ENCODE assay signal across 18 cellular contexts in genomic region chr10:131115321-131115720, GRCh38.
DNase-seq lines count a peak whose midpoint lies in the region; ATAC-seq lines count a peak whose summit lies in the region.
"Had no signal": no experiment of that assay in that cellular context is flagged by ENCODE, and none has a peak within 500 bp of the region (broad histone marks: within the 10 kb centered on the region; RNA-seq: fewer than 3 reads in every experiment).

No MANE protein-coding gene starts in this region.

- no peak overlapping the region for H3K4ac ChIP-seq in neuronal stem cell (ENCODE audit: low read length)

- no peak overlapping the region for H2AK5ac ChIP-seq in neuronal stem cell (ENCODE audit: low read depth, low read length)

- H3K27me3 ChIP-seq in neuronal stem cell (ENCODE audit: control insufficient read depth in 3 of 3, insufficient read depth in 3 of 3, low read depth in 1 of 3, low read length in 3 of 3): no peaks in the 10 kb centered on the region
- H3K27me3 ChIP-seq: BE2C had no signal

- H3K9ac ChIP-seq in neuronal stem cell (ENCODE audit: low read depth, low read length, poor library complexity): no peak overlapping the region

- H3K4me1 ChIP-seq in neuronal stem cell (ENCODE audit: control insufficient read depth in 2 of 2, insufficient read depth in 1 of 2, low read depth in 1 of 2, low read length in 2 of 2): no peaks in the 10 kb centered on the region
- H3K4me1 ChIP-seq: BE2C, HAP-1 had no signal

- peak overlapping the region; percentile 39 for H2BK120ac ChIP-seq in neuronal stem cell (ENCODE audit: low read depth, low read length)

- H3K9me3 ChIP-seq in neuronal stem cell (replicated peaks in 1 of 2; ENCODE audit: control insufficient read depth in 2 of 2, insufficient read depth in 1 of 2, low read depth in 1 of 2, low read length in 2 of 2): no peaks in the 10 kb centered on the region
- H3K9me3 ChIP-seq: BE2C, HAP-1 had no signal

- WGBS in neuronal stem cell (ENCODE audit: extremely low coverage in 2 of 2, insufficient read length in 2 of 2, insufficient replicate concordance in 1 of 2), 2 donors: no CpG with 5 or more reads among the region's 14 CpGs

- no peak overlapping the region for H3K14ac ChIP-seq in neuronal stem cell (ENCODE audit: low read length)

- ATAC-seq in GM19035 (IDR thresholded peaks at IDR 0.05; ENCODE audit: unreplicated experiment): no peak
- ATAC-seq: CD8-positive, alpha-beta T cell; K562 had no signal

- H2BK12ac ChIP-seq in neuronal stem cell (ENCODE audit: low read length): no peak overlapping the region

- no peak overlapping the region for H3K23ac ChIP-seq in neuronal stem cell (ENCODE audit: low read depth, low read length, poor library complexity)

- H3K36me3 ChIP-seq in neuronal stem cell (replicated peaks in 1 of 2; ENCODE audit: control insufficient read depth in 2 of 2, insufficient read depth in 2 of 2, low read length in 2 of 2): no peaks in the 10 kb centered on the region
- H3K36me3 ChIP-seq: BE2C, HAP-1 had no signal

- peak overlapping the region; percentile 11 for H3K18ac ChIP-seq in neuronal stem cell (ENCODE audit: low read length)

- H4K91ac ChIP-seq in neuronal stem cell (ENCODE audit: low read depth, low read length, poor library complexity): no peak overlapping the region

- DNase-seq in ELF-1 (ENCODE audit: low read depth, low spot score) (peak; percentile 48), dedifferentiated amniotic fluid mesenchymal stem cell (ENCODE audit: extremely low spot score) (peak; percentile 12), neuronal stem cell (ENCODE audit: low spot score) (no peak), epidermal melanocyte (ENCODE audit: insufficient read length, low spot score) (no peak), DMS114 treated with DMSO at 0.1 percent for 48 hours (lab: John Stamatoyannopoulos, UW; ENCODE audit: unreplicated experiment) (no peak), GF-D8 (lab: John Stamatoyannopoulos, UW) (no peak)
- DNase-seq: ACHN; BE2C; Calu3; CD8-positive, alpha-beta T cell; DMS53; DND-41; EL; GOT3; IMR-90 had no signal

- H3K4me2 ChIP-seq in neuronal stem cell (ENCODE audit: insufficient read depth, low read length, poor library complexity, severe bottlenecking): no peak overlapping the region

- H3K4me3 ChIP-seq in neuronal stem cell (ENCODE audit: low read length in 2 of 2): no peak overlapping the region
- H3K4me3 ChIP-seq: HAP-1, K562 had no signal

- H4K8ac ChIP-seq in neuronal stem cell (ENCODE audit: low read depth, low read length): no peak overlapping the region

- no peak overlapping the region for H2BK15ac ChIP-seq in neuronal stem cell (ENCODE audit: low read length)

- no peak overlapping the region for H2BK5ac ChIP-seq in neuronal stem cell (ENCODE audit: low read length)

- H3K79me1 ChIP-seq in neuronal stem cell (ENCODE audit: low read depth, low read length): no peaks in the 10 kb centered on the region

- no peak overlapping the region for H3K27ac ChIP-seq in neuronal stem cell (replicated peaks; ENCODE audit: low read length)

- H2AFZ ChIP-seq in neuronal stem cell (ENCODE audit: low read length): no peak overlapping the region

Comparison
In these comparisons a context has a peak if more than half of its experiments do, and no peak if none do; other contexts are left out.
1. DNase-seq: peak in ELF-1 (single experiment) and dedifferentiated amniotic fluid mesenchymal stem cell (single experiment); none in neuronal stem cell (single experiment), epidermal melanocyte (single experiment), DMS114 treated with DMSO at 0.1 percent for 48 hours (single experiment) and GF-D8 (single experiment).